In genomic region chr9:32265037-32265436, GRCh38 we compare ENCODE assay signal across 26 cellular contexts.
"Had no signal": no experiment of that assay in that cellular context is flagged by ENCODE, and none has a peak within 500 bp of the region (broad histone marks: within the 10 kb centered on the region; RNA-seq: fewer than 3 reads in every experiment).

No MANE protein-coding gene starts in this region.

- H3K4me1 ChIP-seq: adrenal gland had no signal

- DNase-seq: activated CD4-positive, alpha-beta T cell treated with anti-CD3 and anti-CD28 coated beads for 1 hour; activated CD4-positive, alpha-beta T cell treated with anti-CD3 and anti-CD28 coated beads for 48 hours; activated CD4-positive, CD25-positive, alpha-beta regulatory T cell; activated CD8-positive, alpha-beta T cell treated with anti-CD3 and anti-CD28 coated beads for 36 hours; activated gamma-delta T cell; activated naive CD4-positive, alpha-beta T cell treated with anti-CD3 and anti-CD28 coated beads for 36 hours; activated T-cell treated with anti-CD3 and anti-CD28 coated beads, Interleukin-2, amount 50 U/mL, for 1 hour; central memory CD4-positive, alpha-beta T cell; Kasumi-1; KG1; NCI-H1048; NCI-H1436 treated with DMSO at 0.1 percent for 48 hours; NCI-H1694 treated with DMSO at 0.1 percent for 48 hours; NCI-H2029; NCI-H345; NCI-H524 treated with DMSO at 0.1 percent for 48 hours; PC-9; Right ventricle myocardium superior; T1000; WERI-Rb-1 had no signal

- H3K4me2 ChIP-seq: PC-9 had no signal

- H3K27ac ChIP-seq: adrenal gland, PC-9, SJCRH30, SK-N-MC, WERI-Rb-1 had no signal

- H2AFZ ChIP-seq: PC-9 had no signal

- FAIRE-seq: astrocyte, bronchial epithelial cell had no signal

- H3K4me3 ChIP-seq: adrenal gland, MG63, PC-9, SJCRH30, SK-N-MC had no signal

- H3K9me3 ChIP-seq: adrenal gland, MG63, SJCRH30 had no signal

- H3K36me3 ChIP-seq: adrenal gland, MG63, SJCRH30, WERI-Rb-1 had no signal

- H3K27me3 ChIP-seq: adrenal gland, MG63, SJCRH30 had no signal
